1 cellular context compared by ENCODE assay signal in genomic region chr1:62196091-62196690, GRCh38.
TF ChIP-seq lines count a peak whose summit lies in the region.

No MANE protein-coding gene starts in this region.

TF ChIP-seq in endothelial cell of umbilical vein, 7 proteins besides CTCF, POLR2A, EP300 and RAD21:
- TF ChIP-seq EZH2 (IDR thresholded peaks at IDR 0.05; ENCODE audit: borderline replicate concordance, low read depth, low read length, severe bottlenecking) (peak; percentile 31), MYC (IDR thresholded peaks at IDR 0.05; ENCODE audit: low read depth, low read length) (no peak), JUN (IDR thresholded peaks at IDR 0.05; ENCODE audit: borderline replicate concordance, insufficient read depth, insufficient read length, low read depth) (no peak)
